ENCODE assay signal across 8 cellular contexts in the genomic region with DNA sequence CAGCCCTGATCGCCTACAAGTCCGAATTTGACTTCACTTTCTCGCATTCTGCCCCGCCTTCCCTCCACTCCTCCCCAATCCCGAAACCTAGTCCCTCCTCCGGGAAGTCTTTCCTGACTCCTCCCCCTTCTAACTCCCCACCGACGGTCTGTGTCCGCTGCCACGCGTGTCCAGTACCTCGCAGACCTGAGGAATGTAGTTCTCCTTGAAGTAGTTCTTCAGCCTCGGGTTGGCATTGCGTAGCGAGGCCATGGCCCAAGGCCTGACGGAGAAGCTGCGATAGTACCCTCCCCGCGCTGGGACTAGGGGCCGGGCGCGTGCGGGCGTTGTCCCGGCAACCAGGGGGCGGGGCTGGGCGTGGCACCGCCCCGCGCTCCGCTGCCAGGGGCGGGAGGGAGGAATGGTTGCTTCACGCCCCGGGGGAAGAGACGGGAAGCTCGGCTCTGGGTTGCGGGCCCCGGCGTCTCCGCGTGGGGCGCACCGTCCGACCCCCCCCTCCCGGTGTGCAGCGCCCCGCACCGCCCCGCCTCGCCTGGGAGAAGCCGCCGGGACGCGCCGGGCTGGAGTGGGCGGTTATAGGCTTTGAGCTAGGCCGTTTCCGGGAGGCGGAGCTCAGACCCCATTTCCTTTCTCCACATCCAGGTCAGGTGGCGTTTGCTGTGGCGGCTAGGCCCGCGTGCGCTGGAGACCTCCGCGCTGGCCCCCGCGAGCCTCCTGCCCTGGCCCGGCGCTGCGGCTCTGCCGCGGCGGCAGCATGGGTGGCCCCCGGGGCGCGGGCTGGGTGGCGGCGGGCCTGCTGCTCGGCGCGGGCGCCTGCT. TPM values are rescaled to one million over a fixed set of nuclear protein-coding genes. Genes with fewer than 3 reads are reported as not detected.
DNase-seq lines count a peak whose midpoint lies in the region; ATAC-seq, FAIRE-seq and TF ChIP-seq lines count a peak whose summit lies in the region.

A gene (plus strand): TSS at position 622 of the 818 bp plus-strand sequence. CDS start 133 bp downstream, at position 755.
A gene (minus strand): TSS at position 278 of the 818 bp plus-strand sequence.

- H3K4me1 ChIP-seq in HUES6 (ENCODE audit: control insufficient read depth, insufficient read depth, low read length) (no peaks in the 10 kb centered on the region), NT2/D1 (ENCODE audit: insufficient read depth, insufficient read length) (no peaks in the 10 kb centered on the region), endothelial cell of umbilical vein (ENCODE audit: control insufficient read depth, extremely low read depth, insufficient read depth, low read length) (peaks cover 17% of the 10 kb centered on the region), mononuclear cell (ENCODE audit: insufficient read depth, low read length) (peaks cover 41% of the 10 kb centered on the region)

- peak; percentile 52 for TF ChIP-seq POLR2A in endothelial cell of umbilical vein (IDR thresholded peaks at IDR 0.05; ENCODE audit: low read depth, low read length)

- POLR2A ChIA-PET in endothelial cell of umbilical vein (lab: Charles Lee), result interaction anchor here (0.8 to 1.0 kb wide), 2 partner anchors 9 to 326 kb away, joined by 3 to 6 read pairs; a partner anchor contains a TSS

- dilution Hi-C loops in endothelial cell of umbilical vein (cut with MboI; ENCODE audit: extremely low pct_ligation_motif_present, low sequenced_read_pairs), result no loop called here

- H3K4me3 ChIP-seq in HUES6 (ENCODE audit: low read depth, low read length) (peak within 1 kb of the TSS; percentile 90), NT2/D1 (ENCODE audit: insufficient read length, low read depth) (peak within 1 kb of the TSS; percentile 80), endothelial cell of umbilical vein (replicated peaks in 1 of 3; ENCODE audit: insufficient read depth in 1 of 3, low read depth in 1 of 3, low read length in 3 of 3) (peak within 1 kb of the TSS; percentile 49 to 76 (median 65)), mononuclear cell (ENCODE audit: low read length) (peak within 1 kb of the TSS; percentile 50)

- H3K36me3 ChIP-seq in HUES6 (ENCODE audit: control insufficient read depth, insufficient read depth, low read length), result no peaks in the 10 kb centered on the region
- H3K36me3 ChIP-seq in NT2/D1 (ENCODE audit: insufficient read depth, insufficient read length, low read length), result no peaks in the 10 kb centered on the region
- no peaks in the 10 kb centered on the region for H3K36me3 ChIP-seq in endothelial cell of umbilical vein (ENCODE audit: control insufficient read depth in 2 of 2, extremely low read depth in 1 of 2, insufficient read depth in 2 of 2, low read length in 2 of 2)

- peak within 1 kb of the TSS; percentile 66; the same call in 1 of the 2 replicates for H3K27ac ChIP-seq in HUES6 (ENCODE audit: low read depth, low read length)
- peak within 1 kb of the TSS; percentile 40 for H3K27ac ChIP-seq in endothelial cell of umbilical vein (ENCODE audit: insufficient read depth, low read depth, low read length)

- peak; percentile 45 for DNase-seq in D721Med (ENCODE audit: insufficient read length, low spot score)
- peak; percentile 78 for DNase-seq in NT2/D1 (ENCODE audit: low read depth, low spot score)
- DNase-seq in activated CD8-positive, alpha-beta memory T cell treated with anti-CD3 and anti-CD28 coated beads, Interleukin-2, amount 50 U/mL, for 4 hours, result peak; percentile 91
- peak; percentile 95 for DNase-seq in endothelial cell of umbilical vein (ENCODE audit: low read depth, low spot score)
- peak; percentile 82 to 83 for DNase-seq in stimulated activated CD8-positive, alpha-beta memory T cell treated with anti-CD3 and anti-CD28 coated beads, Interleukin-2, amount 100 ng/mL, for 48 hours (ENCODE audit: low read depth in 2 of 2)

- H3K9me3 ChIP-seq in HUES6 (ENCODE audit: control insufficient read depth, insufficient read depth, low read depth, low read length), result no peaks in the 10 kb centered on the region
- H3K9me3 ChIP-seq in NT2/D1 (ENCODE audit: insufficient read depth, low read length), result no peaks in the 10 kb centered on the region
- H3K9me3 ChIP-seq in endothelial cell of umbilical vein (replicated peaks; ENCODE audit: control insufficient read depth, insufficient read depth, low read length), result no peaks in the 10 kb centered on the region
- no peaks in the 10 kb centered on the region for H3K9me3 ChIP-seq in mononuclear cell (ENCODE audit: low read depth, low read length)

- CTCF ChIA-PET in endothelial cell of umbilical vein (lab: Charles Lee), result interaction anchor here (0.8 to 2.1 kb wide), 13 partner anchors 9 to 502 kb away, joined by 3 to 27 read pairs (median 5); a partner anchor contains a TSS

- no TSS peak for BruUV-seq in endothelial cell of umbilical vein (replicated peaks; lab: Mats Ljungman, UMichigan)

- peak within 1 kb of the TSS; percentile 91 for H3K4me2 ChIP-seq in endothelial cell of umbilical vein (ENCODE audit: insufficient read depth, low read length)

- H4K20me1 ChIP-seq in endothelial cell of umbilical vein (replicated peaks; ENCODE audit: control insufficient read depth, extremely low read depth, insufficient read depth, low read length), result no peaks in the 10 kb centered on the region

- no peaks in the 10 kb centered on the region for H3K9me1 ChIP-seq in endothelial cell of umbilical vein (replicated peaks; ENCODE audit: control insufficient read depth, extremely low read depth, insufficient read depth, low read length)

- H3K27me3 ChIP-seq in HUES6 (ENCODE audit: control insufficient read depth, insufficient read depth, low read length) (no peaks in the 10 kb centered on the region), NT2/D1 (ENCODE audit: insufficient read depth, insufficient read length) (no peaks in the 10 kb centered on the region), endothelial cell of umbilical vein (ENCODE audit: control insufficient read depth in 2 of 2, insufficient read depth in 2 of 2, low read length in 2 of 2) (no peaks in the 10 kb centered on the region), mononuclear cell (ENCODE audit: insufficient read depth, low read length) (no peaks in the 10 kb centered on the region)

- H3K79me2 ChIP-seq in endothelial cell of umbilical vein (ENCODE audit: control insufficient read depth, insufficient read depth, low read length), result peaks cover 29% of the 10 kb centered on the region

- peak; percentile 92 for ATAC-seq in GM21447 (IDR thresholded peaks at IDR 0.05; ENCODE audit: unreplicated experiment)

- intact Hi-C loops in endothelial cell of umbilical vein (cut with micrococcal nuclease), result loop anchor here (1.0 to 5.0 kb wide), 3 partner anchors 75 to 327 kb away; a partner anchor contains a TSS

- peak within 1 kb of the TSS; percentile 93 for H2AFZ ChIP-seq in endothelial cell of umbilical vein (ENCODE audit: low read depth, low read length)

- H3K9ac ChIP-seq in HUES6 (ENCODE audit: low read length), result peak within 1 kb of the TSS; percentile 55
- H3K9ac ChIP-seq in NT2/D1 (ENCODE audit: insufficient read length, low read depth), result peak within 1 kb of the TSS; percentile 83
- peak within 1 kb of the TSS; percentile 92 for H3K9ac ChIP-seq in endothelial cell of umbilical vein (replicated peaks; ENCODE audit: extremely low read depth, insufficient read depth, low read length)

- no peak for FAIRE-seq in D721Med (lab: Jason Lieb, UNC)
- FAIRE-seq in endothelial cell of umbilical vein (lab: Jason Lieb, UNC), result peak; percentile 95

- TF ChIP-seq CTCF in D721Med (IDR thresholded peaks at IDR 0.05; ENCODE audit: insufficient read depth, missing control alignments) (no peak), endothelial cell of umbilical vein (IDR thresholded peaks at IDR 0.05; ENCODE audit: extremely low read depth in 1 of 2, insufficient read depth in 1 of 2, low read depth in 1 of 2, low read length in 2 of 2) (peak in 1 of 2 donors; percentile 32)

TF ChIP-seq in endothelial cell of umbilical vein, 7 proteins besides CTCF, POLR2A, EP300 and RAD21:
- TF ChIP-seq POLR2AphosphoS5 (IDR thresholded peaks at IDR 0.05; ENCODE audit: insufficient read depth, low read depth, low read length) (peak; percentile 80), JUN (IDR thresholded peaks at IDR 0.05; ENCODE audit: borderline replicate concordance, insufficient read depth, insufficient read length, low read depth) (no peak)
- TF ChIP-seq, protein P1, sequence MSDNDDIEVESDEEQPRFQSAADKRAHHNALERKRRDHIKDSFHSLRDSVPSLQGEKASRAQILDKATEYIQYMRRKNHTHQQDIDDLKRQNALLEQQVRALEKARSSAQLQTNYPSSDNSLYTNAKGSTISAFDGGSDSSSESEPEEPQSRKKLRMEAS (IDR thresholded peaks at IDR 0.05; ENCODE audit: insufficient read depth, insufficient read length), result peak; percentile 54

RNA-seq across cellular contexts. Expression of the first gene that starts in this region (rescaled TPM):
- 29.8 and 39.2 TPM in 2 replicates for total RNA-seq in endothelial cell of umbilical vein
- polyA plus RNA-seq in endothelial cell of umbilical vein, result 14.1 and 16.6 TPM in 2 replicates
- 23.3 and 24.2 TPM in 2 replicates for polyA plus RNA-seq in endothelial cell of umbilical vein (2011; cell fraction: cytosol; rRNA removed)
- 13.3 and 17.1 TPM in 2 replicates for polyA plus RNA-seq in endothelial cell of umbilical vein (2011; cell fraction: nucleus; rRNA removed)
- 33.1 and 41.9 TPM in 2 replicates for polyA plus RNA-seq in endothelial cell of umbilical vein (2012)
- 10.9 and 18.5 TPM in 2 replicates for polyA minus RNA-seq in endothelial cell of umbilical vein
- polyA minus RNA-seq in endothelial cell of umbilical vein (2011; cell fraction: cytosol; rRNA and poly(A)+ RNA removed), result 42.4 TPM
- 10.7 and 15.9 TPM in 2 replicates for polyA minus RNA-seq in endothelial cell of umbilical vein (2011; cell fraction: nucleus; rRNA and poly(A)+ RNA removed)
- total RNA-seq in mononuclear cell, result 8.6 TPM

RNA-seq across cellular contexts. Expression of the second gene that starts in this region (rescaled TPM):
- total RNA-seq in endothelial cell of umbilical vein (4.6 and 5.2 TPM in 2 replicates), mononuclear cell (1.9 TPM)
- 3.9 and 4.0 TPM in 2 replicates for polyA plus RNA-seq in endothelial cell of umbilical vein
- polyA plus RNA-seq in endothelial cell of umbilical vein (2011; cell fraction: cytosol; rRNA removed), result 3.8 and 4.2 TPM in 2 replicates
- polyA plus RNA-seq in endothelial cell of umbilical vein (2011; cell fraction: nucleus; rRNA removed), result 7.8 and 8.3 TPM in 2 replicates
- polyA plus RNA-seq in endothelial cell of umbilical vein (2012), result 7.1 and 17.6 TPM in 2 replicates
- 13.0 and 20.7 TPM in 2 replicates for polyA minus RNA-seq in endothelial cell of umbilical vein
- not detected for polyA minus RNA-seq in endothelial cell of umbilical vein (2011; cell fraction: cytosol; rRNA and poly(A)+ RNA removed)
- polyA minus RNA-seq in endothelial cell of umbilical vein (2011; cell fraction: nucleus; rRNA and poly(A)+ RNA removed), result 35.0 and 49.6 TPM in 2 replicates

Comparison
In these comparisons a context has a peak if more than half of its experiments do, and no peak if none do; other contexts are left out.
1. Peak in every context shown above with its lines: DNase-seq, ATAC-seq, H3K4me3 ChIP-seq and H3K27ac ChIP-seq.
2. DNase-seq: peak in every context shown above with its lines; median percentile 95 in endothelial cell of umbilical vein; 91 in activated CD8-positive, alpha-beta memory T cell treated with anti-CD3 and anti-CD28 coated beads, Interleukin-2, amount 50 U/mL, for 4 hours; 82 in stimulated activated CD8-positive, alpha-beta memory T cell treated with anti-CD3 and anti-CD28 coated beads, Interleukin-2, amount 100 ng/mL, for 48 hours; 78 in NT2/D1; 45 in D721Med.